20 cellular contexts compared by ENCODE assay signal in the genomic region with DNA sequence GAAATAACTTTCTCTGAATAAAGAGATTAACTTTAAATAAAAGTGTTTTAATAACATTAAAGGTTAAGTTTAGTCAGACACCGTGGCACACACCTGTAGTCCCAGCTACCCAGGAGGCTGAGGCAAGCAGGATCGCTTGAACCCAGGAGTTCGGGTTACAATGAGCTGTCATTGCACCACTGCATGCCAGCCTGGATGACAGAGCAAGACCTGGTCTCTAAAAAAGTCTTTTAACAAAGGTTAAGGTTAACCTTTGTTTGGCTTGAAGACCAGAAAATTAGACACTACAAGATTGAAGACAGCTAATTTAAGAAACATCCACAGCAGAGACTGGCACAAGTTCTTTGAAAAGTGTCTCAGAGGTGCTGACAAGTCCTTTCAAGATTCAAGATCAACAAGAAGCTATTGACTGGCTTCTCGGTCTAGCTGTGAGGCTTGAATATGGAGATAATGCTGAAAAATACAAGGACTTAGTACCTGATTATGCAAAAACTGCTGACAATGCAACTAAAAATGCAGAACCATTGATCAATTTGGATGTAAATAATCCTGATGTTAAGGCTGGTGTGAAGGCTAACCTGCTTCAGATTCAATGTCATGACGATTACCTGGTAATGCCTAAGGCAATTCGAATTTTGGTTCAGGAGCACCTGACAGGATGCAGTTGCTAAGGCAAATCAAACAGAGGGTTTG. TPM values are rescaled to one million over a fixed set of nuclear protein-coding genes. Genes with fewer than 3 reads are reported as not detected.
DNase-seq lines count a peak whose midpoint lies in the region; ATAC-seq, FAIRE-seq and TF ChIP-seq lines count a peak whose summit lies in the region.
"Had no signal": no experiment of that assay in that cellular context is flagged by ENCODE, and none has a peak within 500 bp of the region (broad histone marks: within the 10 kb centered on the region; RNA-seq: fewer than 3 reads in every experiment).

No MANE protein-coding gene starts in this region.

- no peaks in the 10 kb centered on the region for H3K9me2 ChIP-seq in SK-N-SH

- TF ChIP-seq CTCF in K562 (IDR thresholded peaks at IDR 0.05 in 2 of 3, conservative IDR thresholded peaks at IDR 0.05 in 1 of 3; ENCODE audit: insufficient read depth in 2 of 3, low read depth in 1 of 3, low read length in 3 of 3) (no peak), SK-N-SH (IDR thresholded peaks at IDR 0.05) (no peak)

- H4K20me1 ChIP-seq in K562 (replicated peaks; ENCODE audit: control insufficient read depth, insufficient read depth, low read length) (no peaks in the 10 kb centered on the region), SK-N-SH (ENCODE audit: insufficient read depth) (no peaks in the 10 kb centered on the region)

- TF ChIP-seq POLR2A in K562 (conservative IDR thresholded peaks at IDR 0.05) = no peak

- TF ChIP-seq RAD21 in K562 (CRISPR knock-in tag; conservative IDR thresholded peaks at IDR 0.05 in 1 of 2, IDR thresholded peaks at IDR 0.05 in 1 of 2) = no peak
- no peak for TF ChIP-seq RAD21 in SK-N-SH (IDR thresholded peaks at IDR 0.05; ENCODE audit: low read length)

- no peaks in the 10 kb centered on the region for H3K9me1 ChIP-seq in K562 (ENCODE audit: control insufficient read depth, insufficient read depth, low read length)

- H3K4me2 ChIP-seq in K562 (ENCODE audit: insufficient read depth, low read length) (no peak overlapping the region), SK-N-SH (no peak overlapping the region)

- no peaks in the 10 kb centered on the region for H3K79me2 ChIP-seq in K562 (ENCODE audit: control insufficient read depth, insufficient read depth, low read length)
- no peaks in the 10 kb centered on the region for H3K79me2 ChIP-seq in SK-N-SH (ENCODE audit: insufficient read depth)

- 2% methylated on average over 6 of the region's 6 CpGs for WGBS in HUES64
- 0% methylated on average over 6 of the region's 6 CpGs for WGBS in K562 (ENCODE audit: insufficient coverage, low coverage, missing lambda C conversion rate)
- WGBS in SK-N-SH (ENCODE audit: low lambda C conversion rate) = 43% methylated on average over 6 of the region's 6 CpGs

- FAIRE-seq in K562 (lab: Jason Lieb, UNC) = peak; percentile 29

- ATAC-seq in K562 (no peak), GM18873 (IDR thresholded peaks at IDR 0.05; ENCODE audit: low FRiP score, unreplicated experiment) (no peak)
- ATAC-seq: HCT116 had no signal

- H2AFZ ChIP-seq in K562 (ENCODE audit: low read depth, low read length) (no peak overlapping the region), SK-N-SH (ENCODE audit: low read depth) (no peak overlapping the region)

- TF ChIP-seq EP300 in K562 (IDR thresholded peaks at IDR 0.05; ENCODE audit: low read length) (no peak), SK-N-SH (IDR thresholded peaks at IDR 0.05; ENCODE audit: borderline replicate concordance in 1 of 2, low read depth in 1 of 2, low read length in 1 of 2) (no peak)

- peaks cover 29% of the 10 kb centered on the region for H3K4me1 ChIP-seq in HUES64 (ENCODE audit: insufficient read depth, low read length)
- H3K4me1 ChIP-seq in K562 (replicated peaks in 1 of 2; ENCODE audit: control insufficient read depth in 2 of 2, insufficient read depth in 2 of 2, low read length in 2 of 2) = no peaks in the 10 kb centered on the region
- peaks cover 14% of the 10 kb centered on the region for H3K4me1 ChIP-seq in iPS-15b (ENCODE audit: control insufficient read depth, insufficient read depth, low read length)
- H3K4me1 ChIP-seq in SK-N-SH (ENCODE audit: control insufficient read depth in 1 of 2, insufficient read depth in 2 of 2, low read depth in 1 of 2, low read length in 1 of 2) = no peaks in the 10 kb centered on the region
- H3K4me1 ChIP-seq: SJSA1 had no signal

- no peaks in the 10 kb centered on the region for H3K27me3 ChIP-seq in HUES64 (ENCODE audit: insufficient read depth, low read length)
- peaks cover 10 to 16% of the 10 kb centered on the region in 2 experiments; a peak in 4 of 5 replicates for H3K27me3 ChIP-seq in K562 (ENCODE audit: control insufficient read depth in 2 of 2, insufficient read depth in 2 of 2, low read length in 2 of 2)
- H3K27me3 ChIP-seq in iPS-15b (ENCODE audit: control insufficient read depth, insufficient read depth, low read length) = no peaks in the 10 kb centered on the region
- no peaks in the 10 kb centered on the region for H3K27me3 ChIP-seq in SK-N-SH (ENCODE audit: insufficient read depth)

- H3K9ac ChIP-seq in HUES64 (ENCODE audit: low read depth, low read length) = no peak overlapping the region
- no peak overlapping the region for H3K9ac ChIP-seq in K562 (ENCODE audit: insufficient read depth in 1 of 2, low read depth in 2 of 2, low read length in 2 of 2)
- H3K9ac ChIP-seq in iPS-15b (ENCODE audit: low read depth, low read length) = no peak overlapping the region
- H3K9ac ChIP-seq in SK-N-SH = no peak overlapping the region

- POLR2A ChIA-PET in K562 (lab: Yijun Ruan, JAX) = no interaction called here
- POLR2A ChIA-PET in SK-N-SH (lab: Yijun Ruan, JAX) = no interaction called here

- no peaks in the 10 kb centered on the region for H3K36me3 ChIP-seq in HUES64 (ENCODE audit: insufficient read depth, low read length)
- H3K36me3 ChIP-seq in K562 (ENCODE audit: control insufficient read depth, insufficient read depth, low read length) = no peaks in the 10 kb centered on the region
- no peaks in the 10 kb centered on the region for H3K36me3 ChIP-seq in iPS-15b (ENCODE audit: control insufficient read depth, insufficient read depth, low read length)
- H3K36me3 ChIP-seq in SK-N-SH (replicated peaks in 1 of 2; ENCODE audit: control insufficient read depth in 1 of 2, insufficient read depth in 2 of 2, low read length in 1 of 2) = no peaks in the 10 kb centered on the region
- H3K36me3 ChIP-seq: SJSA1 had no signal

- H3K4me3 ChIP-seq in HUES64 (ENCODE audit: low read length) (peak overlapping the region; percentile 14; the same call in 1 of the 2 replicates), K562 (no peak overlapping the region), iPS-15b (ENCODE audit: low read depth, low read length) (peak overlapping the region; percentile 26), SK-N-SH (ENCODE audit: low read depth in 2 of 2, low read length in 1 of 2) (no peak overlapping the region)
- H3K4me3 ChIP-seq: SJSA1 had no signal

- CTCF ChIA-PET in K562 (lab: Yijun Ruan, JAX; ENCODE audit: low intra/inter-chr PET ratio) (no interaction called here), SK-N-SH (lab: Yijun Ruan, JAX) (interaction anchor here (1.5 kb wide), 1 partner anchor 16 kb away, joined by 4 read pairs; no protein-coding TSS in a partner anchor)

- no TSS peak for BruUV-seq in K562 (replicated peaks; lab: Mats Ljungman, UMichigan)

- DNase-seq in ELF-1 (ENCODE audit: low read depth, low spot score) (peak; percentile 31), K562 (ENCODE audit: extremely low read depth in 1 of 4, low spot score in 3 of 4) (no peak), caudate nucleus (lab: John Stamatoyannopoulos, UW) (no peak), SK-N-SH (no peak), NCI-H510A (lab: John Stamatoyannopoulos, UW) (no peak)
- DNase-seq: ACHN; C1 segment of cervical spinal cord; CD8-positive, alpha-beta memory T cell; NCI-H1092; NCI-H1436 treated with DMSO at 0.1 percent for 48 hours; NCI-H510A treated with DMSO at 0.1 percent for 48 hours; SW 1271; T-helper 2 cell had no signal

- intact Hi-C loops in K562 (cut with micrococcal nuclease) = loop anchor here (10.0 kb wide), 2 partner anchors 405 to 475 kb away; no protein-coding TSS in a partner anchor

- no peaks in the 10 kb centered on the region for H3F3A ChIP-seq in SK-N-SH (replicated peaks; ENCODE audit: insufficient read depth)

- H3K27ac ChIP-seq in HUES64 (ENCODE audit: low read depth, low read length) (peak overlapping the region; percentile 75; the same call in 1 of the 2 replicates), K562 (ENCODE audit: extremely low read depth, low read depth, low read length) (no peak overlapping the region), caudate nucleus (ENCODE audit: low read depth, low read length) (no peak overlapping the region), SK-N-SH (ENCODE audit: low read depth in 2 of 2, low read length in 1 of 2) (no peak overlapping the region)
- H3K27ac ChIP-seq: SJSA1 had no signal

- no peaks in the 10 kb centered on the region for H3K9me3 ChIP-seq in HUES64 (ENCODE audit: insufficient read depth, low read depth, low read length)
- no peaks in the 10 kb centered on the region for H3K9me3 ChIP-seq in K562 (replicated peaks; ENCODE audit: control insufficient read depth, insufficient read depth, low read depth, low read length)
- H3K9me3 ChIP-seq in iPS-15b (ENCODE audit: control insufficient read depth, insufficient read depth, low read length) = no peaks in the 10 kb centered on the region
- no peaks in the 10 kb centered on the region for H3K9me3 ChIP-seq in SK-N-SH
- H3K9me3 ChIP-seq: SJSA1 had no signal

- in situ Hi-C loops in K562 (cut with MboI) = no loop called here

TF ChIP-seq in K562, 482 proteins besides CTCF, POLR2A, EP300 and RAD21 (continues in another document):
- TF ChIP-seq MAFK (IDR thresholded peaks at IDR 0.05; ENCODE audit: low read length) = peak; percentile 96
- TF ChIP-seq ZNF316 (IDR thresholded peaks at IDR 0.05) = peak; percentile 96

TF ChIP-seq in SK-N-SH, 30 proteins besides CTCF, POLR2A, EP300 and RAD21 (continues in another document):
- no peak for TF ChIP-seq JUND (IDR thresholded peaks at IDR 0.05)
- TF ChIP-seq TCF12 (IDR thresholded peaks at IDR 0.05) = no peak

RNA-seq across cellular contexts. Expression of a gene that starts 48.8 kb away (rescaled TPM):
- polyA plus RNA-seq in HUES64 (2013, experiment 1 of 2) = not detected
- polyA plus RNA-seq in HUES64 (2013, experiment 2 of 2) = not detected
- not detected in 2 replicates for total RNA-seq in K562 (2011; cell fraction: chromatin; rRNA removed; ENCODE audit: low replicate concordance)
- total RNA-seq in K562 (2011; cell fraction: nucleolus; rRNA removed) = not detected in 2 replicates
- total RNA-seq in K562 (2011; cell fraction: nucleoplasm; rRNA removed) = not detected in 2 replicates
- 0.09 TPM in 1 of 2 replicates, not detected in the other for total RNA-seq in K562 (2014; rRNA removed)
- 0.25 and 0.70 TPM in 2 replicates for total RNA-seq in K562 (2014; rRNA removed; fragmentation: Illumina TruSeq; extraction: Trizol)
- 0.19 TPM in 1 of 2 replicates, not detected in the other for total RNA-seq in K562 (2015; rRNA removed; fragmentation: Illumina TruSeq; extraction: Trizol)
- 0.36 TPM in 1 of 2 replicates, not detected in the other for total RNA-seq in K562 (2021)
- polyA plus RNA-seq in K562 (2011; rRNA removed) = 0.12 and 0.38 TPM in 2 replicates
- 0.28 TPM in 1 of 2 replicates, not detected in the other for polyA plus RNA-seq in K562 (2011; cell fraction: cytosol; rRNA removed)
- not detected in 2 replicates for polyA plus RNA-seq in K562 (2011; cell fraction: nucleus; rRNA removed)
- 0.60 and 1.2 TPM in 2 replicates for polyA plus RNA-seq in K562 (2012)
- 0.29 and 0.64 TPM in 2 replicates for polyA plus RNA-seq in K562 (2014; fragmentation: Illumina TruSeq; extraction: Trizol)
- under 1 TPM; 0.08 to 0.20 TPM for polyA plus RNA-seq in K562 (2014; fragmentation: Nextera tagmentation; extraction: Ambion mirVana)
- 0.20 and 0.52 TPM in 2 replicates for polyA plus RNA-seq in K562 (2014; rRNA removed)
- not detected in 2 replicates for polyA minus RNA-seq in K562 (2011; rRNA and poly(A)+ RNA removed)
- not detected in 2 replicates for polyA minus RNA-seq in K562 (2011; cell fraction: cytosol; rRNA and poly(A)+ RNA removed)
- not detected in 2 replicates for polyA minus RNA-seq in K562 (2011; cell fraction: nucleus; rRNA and poly(A)+ RNA removed)
- 0.21 and 0.55 TPM in 2 replicates for polyA plus RNA-seq in SK-N-SH (2012; rRNA removed)
- polyA plus RNA-seq in SK-N-SH (2012; cell fraction: cytosol; rRNA removed) = 0.14 and 0.17 TPM in 2 replicates
- 0.27 TPM in 1 of 2 replicates, not detected in the other for polyA plus RNA-seq in SK-N-SH (2012; cell fraction: nucleus; rRNA removed)
- total RNA-seq: CD8-positive, alpha-beta memory T cell; G401; MCF 10A; SJSA1 had no signal
- polyA plus RNA-seq: CD8-positive, alpha-beta memory T cell had no signal

Comparison
In these comparisons a context has a peak if more than half of its experiments do, and no peak if none do; other contexts are left out.
1. H3K4me3 ChIP-seq: peak in HUES64 (single experiment) and iPS-15b (single experiment); none in K562 (single experiment) and SK-N-SH (0 of 2).